ENCODE assay signal across 9 cellular contexts in the genomic region with DNA sequence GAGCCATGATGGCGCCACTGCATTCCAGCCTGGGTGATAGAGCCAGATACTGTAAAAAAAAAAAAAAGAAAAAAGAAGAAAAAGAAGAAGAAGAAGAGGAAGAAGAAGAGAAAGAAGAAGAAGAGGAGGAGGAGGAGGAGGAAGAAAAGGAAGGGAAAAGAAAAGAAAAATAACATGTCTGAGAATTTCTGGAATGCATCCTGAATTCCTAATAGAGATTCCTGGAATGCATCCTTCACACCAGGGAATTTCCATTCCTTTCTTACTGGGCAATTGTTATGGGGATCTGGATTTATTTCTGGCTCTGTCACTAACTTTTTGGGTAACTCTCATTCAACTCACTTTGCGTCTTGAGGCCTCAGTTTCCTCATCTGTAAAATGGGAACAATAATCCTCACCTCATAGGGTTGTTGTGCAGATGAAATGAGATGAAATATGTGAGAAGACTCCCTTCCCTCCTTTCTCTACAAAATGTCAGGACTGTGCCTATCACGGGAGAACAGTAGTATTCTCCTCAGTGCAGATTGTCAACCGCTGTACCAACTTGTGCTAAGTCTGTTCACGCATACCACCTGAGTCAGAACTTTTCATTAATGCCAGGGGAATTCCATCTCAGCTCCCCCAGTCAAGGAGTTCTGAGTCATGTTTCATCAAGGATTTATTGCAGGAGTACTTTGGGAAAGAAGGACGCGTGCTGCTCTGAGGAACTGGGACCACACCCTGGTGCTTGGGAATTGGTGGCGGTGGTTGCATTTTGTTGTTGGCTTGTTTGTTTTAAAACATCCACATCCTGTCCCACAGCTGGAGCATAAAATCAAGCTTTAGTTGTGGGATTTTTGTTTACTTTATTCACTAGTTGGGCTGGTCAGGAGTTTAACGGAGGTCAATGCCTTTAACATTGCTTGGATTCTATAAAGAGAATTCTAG. TPM values are rescaled to one million over a fixed set of nuclear protein-coding genes. Genes with fewer than 3 reads are reported as not detected.
DNase-seq lines count a peak whose midpoint lies in the region; ATAC-seq and TF ChIP-seq lines count a peak whose summit lies in the region.
"Had no signal": no experiment of that assay in that cellular context is flagged by ENCODE, and none has a peak within 500 bp of the region (broad histone marks: within the 10 kb centered on the region; RNA-seq: fewer than 3 reads in every experiment).

No MANE protein-coding gene starts in this region.

- no peaks in the 10 kb centered on the region for H3K36me3 ChIP-seq in testis (ENCODE audit: low read depth, missing control alignments)
- H3K36me3 ChIP-seq: ovary had no signal

- intact Hi-C loops in testis (cut with DNase I; ENCODE audit: low total_unique reads), result no loop called here

- DNase-seq in HFF-Myc (ENCODE audit: extremely low read depth, low read depth), result peak; percentile 98
- DNase-seq in astrocyte of the hippocampus (ENCODE audit: low read depth, low spot score), result peak; percentile 93
- DNase-seq in islet precursor cell, result peak; percentile 86
- peak; percentile 31 for DNase-seq in testis
- DNase-seq in activated CD4-positive, CD25-positive, alpha-beta regulatory T cell treated with anti-CD3 and anti-CD28 coated beads, Interleukin-2, amount 50 U/mL, for 72 hours, result no peak
- no peak for DNase-seq in GM19238 (ENCODE audit: insufficient read length, low spot score)
- DNase-seq in NCI-H2227 (lab: John Stamatoyannopoulos, UW; ENCODE audit: unreplicated experiment), result no peak

- H3K27me3 ChIP-seq in testis, result no peaks in the 10 kb centered on the region
- H3K27me3 ChIP-seq: ovary had no signal

- no peak for TF ChIP-seq POLR2A in testis (IDR thresholded peaks at IDR 0.05)

- H3K4me1 ChIP-seq in testis, result no peaks in the 10 kb centered on the region

- ATAC-seq in HG03432 (IDR thresholded peaks at IDR 0.05; ENCODE audit: unreplicated experiment), result no peak

- 61 to 62% methylated on average over 9 of the region's 9 CpGs for WGBS in testis, 2 donors

- H3K4me3 ChIP-seq in HFF-Myc (replicated peaks; ENCODE audit: low read depth, low read length) (no peak overlapping the region), testis (no peak overlapping the region)
- H3K4me3 ChIP-seq: ovary had no signal

- peak overlapping the region in 1 of 2 donors; percentile 13 for H3K27ac ChIP-seq in testis
- H3K27ac ChIP-seq: ovary had no signal

- no peaks in the 10 kb centered on the region for H3K9me3 ChIP-seq in testis
- H3K9me3 ChIP-seq: ovary had no signal

- TF ChIP-seq CTCF in HFF-Myc (IDR thresholded peaks at IDR 0.05; ENCODE audit: low read depth, low read length, missing control alignments) (no peak), testis (IDR thresholded peaks at IDR 0.05) (no peak)

RNA-seq across cellular contexts. Expression of gene ROR1, which starts 42.4 kb away (rescaled TPM):
- 1 to 10 TPM; 3.3 to 5.1 TPM for total RNA-seq in testis
- 4.6 TPM for polyA plus RNA-seq in testis (ENCODE audit: insufficient read depth, low read depth, low replicate concordance)

Comparison
In these comparisons a context has a peak if more than half of its experiments do, and no peak if none do; other contexts are left out.
1. DNase-seq: peak in HFF-Myc (single experiment), astrocyte of the hippocampus (single experiment), islet precursor cell (single experiment) and testis (single experiment); none in activated CD4-positive, CD25-positive, alpha-beta regulatory T cell treated with anti-CD3 and anti-CD28 coated beads, Interleukin-2, amount 50 U/mL, for 72 hours (single experiment), GM19238 (single experiment) and NCI-H2227 (single experiment).